ENCODE assay signal across 8 cellular contexts in genomic region chr21:29181799-29182470, GRCh38. TPM values are rescaled to one million over a fixed set of nuclear protein-coding genes. Genes with fewer than 3 reads are reported as not detected.
A peak's percentile ranks its signal among the peaks of the same experiment; 100 is the strongest.
DNase-seq lines count a peak whose midpoint lies in the region; ATAC-seq, FAIRE-seq and TF ChIP-seq lines count a peak whose summit lies in the region.

No MANE protein-coding gene starts in this region.

- no peak for FAIRE-seq in A549 (lab: Jason Lieb, UNC)

- H3K27ac ChIP-seq in A549 = peak overlapping the region; percentile 67 to 89
- no peak overlapping the region for H3K27ac ChIP-seq in CD4-positive, alpha-beta memory T cell (ENCODE audit: low read depth, low read length)

- TF ChIP-seq CTCF in A549 (IDR thresholded peaks at IDR 0.05) (no peak), foreskin fibroblast (IDR thresholded peaks at IDR 0.05; ENCODE audit: low read depth, low read length) (no peak)

- H3K4me2 ChIP-seq in A549 = peak overlapping the region; percentile 81

- DNase-seq in A549 (ENCODE audit: low read depth in 1 of 2, low spot score in 1 of 2) = peak; percentile 52 to 64
- peak; percentile 31 to 84 for DNase-seq in SW 1271 (lab: John Stamatoyannopoulos, UW)
- DNase-seq in foreskin fibroblast = peak; percentile 76 to 85
- no peak for DNase-seq in sciatic nerve (ENCODE audit: low spot score)
- no peak for DNase-seq in NCI-H446 (lab: John Stamatoyannopoulos, UW)
- DNase-seq in CD4-positive, alpha-beta memory T cell = no peak

- H3K4me3 Mint-ChIP-seq in CD4-positive, alpha-beta memory T cell = peak overlapping the region in 2 of 8 donors; percentile 6 to 29

- POLR2A ChIA-PET in A549 (lab: Yijun Ruan, JAX) = no interaction called here
- POLR2A ChIA-PET in CD4-positive, alpha-beta memory T cell (lab: Charles Lee; ENCODE audit: partially characterized antibody) = no interaction called here

- peak overlapping the region in 3 of 7 donors; percentile 9 to 19 (median 13) for H3K27ac Mint-ChIP-seq in CD4-positive, alpha-beta memory T cell

- no peaks in the 10 kb centered on the region for H3K36me3 Mint-ChIP-seq in CD4-positive, alpha-beta memory T cell

- no peaks in the 10 kb centered on the region for H3K27me3 ChIP-seq in CD4-positive, alpha-beta memory T cell (ENCODE audit: insufficient read depth, low read length)

- H3K9me3 Mint-ChIP-seq in CD4-positive, alpha-beta memory T cell = peaks cover 0 to 3% (median 0%) of the 10 kb centered on the region in 8 donors

- H3K4me1 ChIP-seq in A549 = peaks cover 41% of the 10 kb centered on the region
- no peaks in the 10 kb centered on the region for H3K4me1 ChIP-seq in CD4-positive, alpha-beta memory T cell (ENCODE audit: insufficient read depth, low read length)

- peaks cover 0 to 10% (median 4%) of the 10 kb centered on the region in 4 donors for H3K4me1 Mint-ChIP-seq in CD4-positive, alpha-beta memory T cell

- CTCF ChIA-PET in A549 (lab: Yijun Ruan, JAX) = interaction anchor here (0.9 to 1.4 kb wide), 2 partner anchors 116 to 166 kb away, joined by 3 read pairs; partner anchors contain the start of gene BACH1
- CTCF ChIA-PET in CD4-positive, alpha-beta memory T cell (lab: Charles Lee; ENCODE audit: partially characterized antibody) = no interaction called here

- intact Hi-C loops in sciatic nerve (cut with DNase I) = no loop called here
- intact Hi-C loops in CD4-positive, alpha-beta memory T cell (cut with micrococcal nuclease) = no loop called here

- TF ChIP-seq POLR2A in A549 (IDR thresholded peaks at IDR 0.05; ENCODE audit: low read length) = no peak

- no peaks in the 10 kb centered on the region for H3K36me3 ChIP-seq in CD4-positive, alpha-beta memory T cell (ENCODE audit: insufficient read depth, low read length)

- no peaks in the 10 kb centered on the region for H3K9me3 ChIP-seq in A549
- H3K9me3 ChIP-seq in CD4-positive, alpha-beta memory T cell (ENCODE audit: control insufficient read depth in 1 of 2, low read length in 2 of 2) = no peaks in the 10 kb centered on the region

- H3K4me3 ChIP-seq in A549 (peak overlapping the region; percentile 34), foreskin fibroblast (ENCODE audit: low read depth in 1 of 2, low read length in 2 of 2) (peak overlapping the region; percentile 48 to 56)
- H3K4me3 ChIP-seq in CD4-positive, alpha-beta memory T cell (ENCODE audit: low read length in 2 of 2) = no peak overlapping the region

- ATAC-seq in A549 (peak; percentile 95 to 97), GM21447 (IDR thresholded peaks at IDR 0.05; ENCODE audit: unreplicated experiment) (peak; percentile 61), sciatic nerve (peak; percentile 80), HG03571 (IDR thresholded peaks at IDR 0.05; ENCODE audit: unreplicated experiment) (no peak)

- under 1% methylated on average over 9 of the region's 9 CpGs for WGBS in A549 (ENCODE audit: missing lambda C conversion rate)

- TF ChIP-seq EP300 in A549 (IDR thresholded peaks at IDR 0.05) = no peak

- no peak for TF ChIP-seq RAD21 in A549 (conservative IDR thresholded peaks at IDR 0.05 in 1 of 2, IDR thresholded peaks at IDR 0.05 in 1 of 2)

- H3K27me3 Mint-ChIP-seq in CD4-positive, alpha-beta memory T cell = peaks cover 0 to 2% of the 10 kb centered on the region in 2 donors

TF ChIP-seq in A549, 52 proteins besides CTCF, POLR2A, EP300 and RAD21:
- TF ChIP-seq MAX (IDR thresholded peaks at IDR 0.05) (no peak), E2F6 (IDR thresholded peaks at IDR 0.05; ENCODE audit: borderline replicate concordance, low read depth) (no peak), EHF (CRISPR knock-in tag; IDR thresholded peaks at IDR 0.05) (no peak), SMC3 (IDR thresholded peaks at IDR 0.05) (no peak), MAFK (IDR thresholded peaks at IDR 0.05; ENCODE audit: partially characterized antibody) (peak; percentile 42), FOSL2 (IDR thresholded peaks at IDR 0.05) (no peak), FOSL2 (CRISPR knock-in tag; IDR thresholded peaks at IDR 0.05) (peak; percentile 75), ZC3H11A (IDR thresholded peaks at IDR 0.05) (no peak), FOXS1 (CRISPR knock-in tag; IDR thresholded peaks at IDR 0.05) (no peak), NR3C1 (IDR thresholded peaks at IDR 0.05) (no peak), RARB (CRISPR knock-in tag; IDR thresholded peaks at IDR 0.05) (no peak), CEBPB (IDR thresholded peaks at IDR 0.05) (0 out of 4 replicates have a peak, but pooled peaks of 1 of the 2 experiments have one; percentile 43)

RNA-seq across cellular contexts. Expression of gene MAP3K7CL, which starts 51.5 kb away (rescaled TPM):
- polyA plus RNA-seq in A549 (2011; rRNA removed) (4.7 and 5.7 TPM in 2 replicates), A549 (2017; fragmentation: RNase III; extraction: RNeasy Plus Mini Kit Qiagen cat#74134 plus additional on column Dnase treatment) (2.5 to 3.6 TPM (median 2.9 TPM) in 3 replicates)
- 1.6 and 2.0 TPM in 2 replicates for polyA plus RNA-seq in A549 (2012; cell fraction: cytosol; rRNA removed)
- 2.2 and 2.6 TPM in 2 replicates for polyA plus RNA-seq in A549 (2012; cell fraction: nucleus; rRNA removed)
- 3.9 and 6.0 TPM in 2 replicates for polyA minus RNA-seq in A549 (2011; rRNA and poly(A)+ RNA removed)
- 5.7 TPM for total RNA-seq in sciatic nerve
- total RNA-seq in CD4-positive, alpha-beta memory T cell = 10 to 100 TPM; 10.1 to 10.3 TPM
- 1 to 10 TPM; 2.8 to 4.7 TPM for polyA plus RNA-seq in CD4-positive, alpha-beta memory T cell

Comparison
In these comparisons a context has a peak if more than half of its experiments do, and no peak if none do; other contexts are left out.
1. DNase-seq: peak in A549 (2 of 2), SW 1271 (2 of 2) and foreskin fibroblast (2 of 2); none in sciatic nerve (single experiment), NCI-H446 (0 of 2) and CD4-positive, alpha-beta memory T cell (0 of 5).
2. H3K4me3 ChIP-seq: peak in A549 (single experiment) and foreskin fibroblast (2 of 2); none in CD4-positive, alpha-beta memory T cell (0 of 2).